Comparison of ENCODE assay signal across 26 cellular contexts in genomic region chr9:80485420-80485819, GRCh38.
"Had no signal": no experiment of that assay in that cellular context is flagged by ENCODE, and none has a peak within 500 bp of the region (broad histone marks: within the 10 kb centered on the region; RNA-seq: fewer than 3 reads in every experiment).

No MANE protein-coding gene starts in this region.

- ATAC-seq: activated CD8-positive, alpha-beta memory T cell treated with anti-CD3 and anti-CD28 coated beads, Interleukin-2, amount 10 ng/mL, durations not matched to agents 7 days and 5 days; activated CD8-positive, alpha-beta T cell treated with anti-CD3 and anti-CD28 coated beads for 36 hours; activated naive CD8-positive, alpha-beta T cell treated with anti-CD3 and anti-CD28 coated beads, Interleukin-2, amount 50 U/mL, for 24 hours; body of pancreas; esophagus mucosa; left cardiac atrium had no signal

- DNase-seq: activated CD4-positive, alpha-beta T cell treated with anti-CD3 and anti-CD28 coated beads, Interleukin-2, amount 10 ng/mL, durations not matched to agents 7 days and 5 days; activated CD8-positive, alpha-beta memory T cell treated with anti-CD3 and anti-CD28 coated beads, Interleukin-2, amount 10 ng/mL, durations not matched to agents 7 days and 5 days; activated CD8-positive, alpha-beta T cell treated with anti-CD3 and anti-CD28 coated beads for 36 hours; activated effector memory CD4-positive, alpha-beta T cell treated with anti-CD3 and anti-CD28 coated beads, Interleukin-2, amount 50 U/mL, for 16 hours; activated naive CD4-positive, alpha-beta T cell treated with anti-CD3 and anti-CD28 coated beads, Interleukin-2, amount 10 ng/mL, durations not matched to agents 7 days and 5 days; activated naive CD8-positive, alpha-beta T cell treated with anti-CD3 and anti-CD28 coated beads, Interleukin-2, amount 50 U/mL, for 24 hours; activated T-cell treated with anti-CD3 and anti-CD28 coated beads for 4 hours; anterior cingulate cortex; body of pancreas; effector CD8-positive, alpha-beta T cell; foreskin melanocyte; islet precursor cell; left cardiac atrium; naive B cell; occipital lobe; posterior cingulate gyrus; sigmoid colon; spleen; stimulated activated CD4-positive, alpha-beta T cell treated with anti-CD3 and anti-CD28 coated beads, Interleukin-4, amount 100 ng/mL, for 1 hour; stimulated activated naive CD4-positive, alpha-beta T cell treated with Interleukin-2 at 50 U/mL for 16 hours had no signal

- H3K4me3 ChIP-seq: body of pancreas, sigmoid colon, spleen, thoracic aorta, vagina had no signal

- H3K4me3 Mint-ChIP-seq: activated CD4-positive, alpha-beta T cell treated with anti-CD3 and anti-CD28 coated beads, Interleukin-2, amount 10 ng/mL, durations not matched to agents 7 days and 5 days; activated CD8-positive, alpha-beta memory T cell treated with anti-CD3 and anti-CD28 coated beads, Interleukin-2, amount 10 ng/mL, durations not matched to agents 7 days and 5 days; activated CD8-positive, alpha-beta T cell treated with anti-CD3 and anti-CD28 coated beads for 36 hours; activated naive CD4-positive, alpha-beta T cell treated with anti-CD3 and anti-CD28 coated beads, Interleukin-2, amount 10 ng/mL, durations not matched to agents 7 days and 5 days; activated naive CD8-positive, alpha-beta T cell treated with anti-CD3 and anti-CD28 coated beads, Interleukin-2, amount 50 U/mL, for 24 hours; dendritic cell treated with granulocyte-macrophage colony-stimulating factor and Interleukin-4, amounts not matched to agents 40 ng/mL and 50 ng/mL, for 4 days; naive B cell; neural crest cell; type B pancreatic cell had no signal

- H3K36me3 ChIP-seq: sigmoid colon, spleen, thoracic aorta, vagina had no signal

- H3K36me3 Mint-ChIP-seq: activated CD8-positive, alpha-beta memory T cell treated with anti-CD3 and anti-CD28 coated beads, Interleukin-2, amount 10 ng/mL, durations not matched to agents 7 days and 5 days; activated naive CD4-positive, alpha-beta T cell treated with anti-CD3 and anti-CD28 coated beads, Interleukin-2, amount 10 ng/mL, durations not matched to agents 7 days and 5 days; type B pancreatic cell had no signal

- H3K4me1 ChIP-seq: body of pancreas, sigmoid colon, spleen, vagina had no signal

- H3K27ac ChIP-seq: body of pancreas, sigmoid colon, spleen, thoracic aorta, vagina had no signal

- H3K27ac Mint-ChIP-seq: activated CD4-positive, alpha-beta T cell treated with anti-CD3 and anti-CD28 coated beads, Interleukin-2, amount 10 ng/mL, durations not matched to agents 7 days and 5 days; activated CD8-positive, alpha-beta memory T cell treated with anti-CD3 and anti-CD28 coated beads, Interleukin-2, amount 10 ng/mL, durations not matched to agents 7 days and 5 days; activated CD8-positive, alpha-beta T cell treated with anti-CD3 and anti-CD28 coated beads for 36 hours; activated naive CD4-positive, alpha-beta T cell treated with anti-CD3 and anti-CD28 coated beads, Interleukin-2, amount 10 ng/mL, durations not matched to agents 7 days and 5 days; activated naive CD8-positive, alpha-beta T cell treated with anti-CD3 and anti-CD28 coated beads, Interleukin-2, amount 50 U/mL, for 24 hours; dendritic cell treated with granulocyte-macrophage colony-stimulating factor and Interleukin-4, amounts not matched to agents 40 ng/mL and 50 ng/mL, for 4 days; type B pancreatic cell had no signal

- H3K27me3 ChIP-seq: body of pancreas, sigmoid colon, spleen, vagina had no signal

- H3K4me1 Mint-ChIP-seq: activated CD4-positive, alpha-beta T cell treated with anti-CD3 and anti-CD28 coated beads, Interleukin-2, amount 10 ng/mL, durations not matched to agents 7 days and 5 days; activated CD8-positive, alpha-beta memory T cell treated with anti-CD3 and anti-CD28 coated beads, Interleukin-2, amount 10 ng/mL, durations not matched to agents 7 days and 5 days; activated naive CD4-positive, alpha-beta T cell treated with anti-CD3 and anti-CD28 coated beads, Interleukin-2, amount 10 ng/mL, durations not matched to agents 7 days and 5 days; activated naive CD8-positive, alpha-beta T cell treated with anti-CD3 and anti-CD28 coated beads, Interleukin-2, amount 50 U/mL, for 24 hours; naive B cell; neural crest cell had no signal
